In the genomic region with DNA sequence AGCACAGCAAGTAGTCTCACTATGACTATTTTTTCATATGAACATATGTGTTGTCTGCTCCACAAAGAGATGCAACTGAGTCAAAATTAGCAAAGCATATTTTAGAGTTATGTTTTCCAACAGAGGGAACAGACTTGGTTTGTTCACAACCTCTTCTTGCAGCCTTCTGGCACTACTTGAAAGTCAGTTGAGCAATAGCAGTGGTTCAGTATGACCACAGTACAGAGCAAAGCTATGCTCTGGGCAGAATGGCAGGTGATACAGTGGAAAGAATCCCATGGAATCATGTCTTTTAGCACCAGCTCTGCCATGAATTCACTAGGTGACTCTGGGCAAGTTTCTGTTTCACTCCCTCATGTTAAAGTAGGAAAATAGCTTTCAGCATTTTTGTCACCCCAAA, we compare ENCODE assay signal across 13 cellular contexts. TPM values are rescaled to one million over a fixed set of nuclear protein-coding genes. Genes with fewer than 3 reads are reported as not detected.
DNase-seq lines count a peak whose midpoint lies in the region; ATAC-seq, FAIRE-seq and TF ChIP-seq lines count a peak whose summit lies in the region.
"Had no signal": no experiment of that assay in that cellular context is flagged by ENCODE, and none has a peak within 500 bp of the region (broad histone marks: within the 10 kb centered on the region; RNA-seq: fewer than 3 reads in every experiment).

No MANE protein-coding gene starts in this region.

- peak overlapping the region; percentile 39; the same call in 1 of the 2 replicates for H2BK12ac ChIP-seq in H1 (ENCODE audit: low read depth, low read length)

- no peaks in the 10 kb centered on the region; the same call in none of the 2 replicates for H3K79me1 ChIP-seq in H1 (ENCODE audit: low read depth, low read length)

- no peak overlapping the region for H3K14ac ChIP-seq in H1 (ENCODE audit: insufficient read length)

- no peak overlapping the region; a peak in 1 of 7 replicates for H3K9ac ChIP-seq in H1 (replicated peaks in 1 of 4; ENCODE audit: extremely low read depth in 1 of 4, low read depth in 3 of 4, low read length in 3 of 4)

- POLR2A ChIA-PET in H1 (lab: Charles Lee; ENCODE audit: partially characterized antibody) = interaction anchor here (0.9 to 14.4 kb wide), 9 partner anchors 8 to 120 kb away, joined by 3 to 311 read pairs (median 4); partner anchors contain the start of gene DDAH1

- H3K9me3 ChIP-seq in H1 (ENCODE audit: insufficient read depth in 2 of 2, low read depth in 1 of 2, low read length in 1 of 2) = peaks cover 0 to 3% of the 10 kb centered on the region in 2 experiments; a peak in 1 of 4 replicates
- H3K9me3 ChIP-seq: Caco-2 had no signal

- no peak overlapping the region for H4K5ac ChIP-seq in H1 (ENCODE audit: insufficient read length, low read depth, low read length)

- no peak for ATAC-seq in GM19397 (IDR thresholded peaks at IDR 0.05; ENCODE audit: unreplicated experiment)

- H3K36me3 ChIP-seq in H1 (ENCODE audit: control insufficient read depth in 2 of 4, insufficient read depth in 4 of 4, low read length in 3 of 4) = peaks cover 2 to 25% (median 14%) of the 10 kb centered on the region in 4 experiments; a peak in 6 of 8 replicates

- TF ChIP-seq EP300 in H1 (IDR thresholded peaks at IDR 0.05; ENCODE audit: borderline replicate concordance in 1 of 2, low read depth in 2 of 2, low read length in 2 of 2) = no peak

- H2AFZ ChIP-seq in H1 (ENCODE audit: low read length) = no peak overlapping the region

- no peak for FAIRE-seq in H1 (lab: Jason Lieb, UNC)
- FAIRE-seq: bronchial epithelial cell had no signal

- H2BK15ac ChIP-seq in H1 (ENCODE audit: low read length) = no peak overlapping the region

- TF ChIP-seq POLR2A in H1 (IDR thresholded peaks at IDR 0.05; ENCODE audit: control extremely low read depth in 1 of 2, low read depth in 2 of 2, low read length in 2 of 2) = peak in 1 of 2 experiments; percentile 75; a peak in 1 of 3 replicates

- no peak overlapping the region for H3K27ac ChIP-seq in H1 (ENCODE audit: low read depth, low read length)

- peaks cover 5% of the 10 kb centered on the region; the same call in 1 of the 2 replicates for H3K23me2 ChIP-seq in H1 (ENCODE audit: low read depth, low read length)

- H3K27me3 ChIP-seq in H1 (replicated peaks in 1 of 4; ENCODE audit: control insufficient read depth in 3 of 4, extremely low read depth in 1 of 4, insufficient read depth in 3 of 4, low read length in 3 of 4) = no peaks in the 10 kb centered on the region

- H2BK20ac ChIP-seq in H1 (ENCODE audit: low read length) = peak overlapping the region; percentile 95

- 0 out of 2 replicates have a peak overlapping the region, but pooled peaks have one; percentile 39 for H2BK5ac ChIP-seq in H1 (ENCODE audit: low read depth, low read length)

- peak overlapping the region; percentile 84 for H2AK5ac ChIP-seq in H1 (ENCODE audit: low read depth, low read length)

- H4K8ac ChIP-seq in H1 (ENCODE audit: extremely low read depth, insufficient read depth, low read length) = no peak overlapping the region

- no peak overlapping the region for H3K4me3 ChIP-seq in H1 (ENCODE audit: extremely low read depth in 1 of 4, insufficient read depth in 2 of 4, low read depth in 3 of 4, low read length in 4 of 4)

- peak overlapping the region; percentile 66 for H4K91ac ChIP-seq in H1 (replicated peaks; ENCODE audit: insufficient read length, low read length)

- no peak overlapping the region for H3K4me2 ChIP-seq in H1 (ENCODE audit: insufficient read depth in 1 of 2, low read depth in 2 of 2, low read length in 2 of 2)

- TF ChIP-seq RAD21 in H1 (IDR thresholded peaks at IDR 0.05 in 1 of 2, conservative IDR thresholded peaks at IDR 0.05 in 1 of 2; ENCODE audit: low read depth in 2 of 2, low read length in 2 of 2) = no peak

- TF ChIP-seq CTCF in H1 (IDR thresholded peaks at IDR 0.05; ENCODE audit: control extremely low read depth in 1 of 3, insufficient read depth in 1 of 3, low read depth in 1 of 3, low read length in 3 of 3) = no peak

- H3K4ac ChIP-seq in H1 (replicated peaks; ENCODE audit: insufficient read length, low read depth, low read length) = no peak overlapping the region

- H4K20me1 ChIP-seq in H1 (replicated peaks in 1 of 2; ENCODE audit: control insufficient read depth in 1 of 2, insufficient read depth in 2 of 2, low read length in 2 of 2) = peaks cover 0 to 6% of the 10 kb centered on the region in 2 experiments

- no peak overlapping the region for H3K56ac ChIP-seq in H1 (replicated peaks; ENCODE audit: insufficient read length, low read depth, low read length)

- CTCF ChIA-PET in H1 (lab: Charles Lee; ENCODE audit: partially characterized antibody) = interaction anchor here (0.7 to 5.2 kb wide), 8 partner anchors 16 to 106 kb away, joined by 3 to 25 read pairs (median 4); no protein-coding TSS in a partner anchor

- H3K4me1 ChIP-seq in H1 (replicated peaks in 1 of 4; ENCODE audit: control insufficient read depth in 3 of 4, insufficient read depth in 4 of 4, low read length in 3 of 4) = peaks cover 3 to 20% (median 13%) of the 10 kb centered on the region in 4 experiments

- intact Hi-C loops in cardiac septum (cut with DNase I) = no loop called here

- H3K79me2 ChIP-seq in H1 (ENCODE audit: control insufficient read depth in 1 of 2, insufficient read depth in 2 of 2, low read length in 2 of 2) = peaks cover 0 to 23% of the 10 kb centered on the region in 2 experiments; a peak in 3 of 4 replicates

- peak; percentile 72 for DNase-seq in EH (ENCODE audit: low read depth)
- DNase-seq in MV-4-11 (lab: John Stamatoyannopoulos, UW) = peak; percentile 17
- peak in 1 of 2 experiments; percentile 22 for DNase-seq in H1 (ENCODE audit: low read depth in 1 of 2, low spot score in 2 of 2)
- DNase-seq in renal cortical epithelial cell (ENCODE audit: low read depth) = peak; percentile 91
- no peak for DNase-seq in mucosa of gallbladder (ENCODE audit: low spot score)
- DNase-seq in cardiac septum (ENCODE audit: low spot score) = no peak
- no peak for DNase-seq in NCI-H1092 treated with DMSO at 0.1 percent for 48 hours (lab: John Stamatoyannopoulos, UW)
- DNase-seq: activated CD4-positive, CD25-positive, alpha-beta regulatory T cell; Caco-2; NCI-H187; SHP77 had no signal

- peak overlapping the region; percentile 20; the same call in 1 of the 2 replicates for H3K18ac ChIP-seq in H1 (ENCODE audit: extremely low read depth, low read length)

- no peak overlapping the region for H3K23ac ChIP-seq in H1 (ENCODE audit: insufficient read length)

- no peak overlapping the region for H2BK120ac ChIP-seq in H1 (replicated peaks; ENCODE audit: low read depth, low read length)

TF ChIP-seq in H1, 55 proteins besides CTCF, POLR2A, EP300 and RAD21 (continues in another document):
- TF ChIP-seq CEBPB (IDR thresholded peaks at IDR 0.05; ENCODE audit: low read depth, low read length) = peak; percentile 39; the same call in 1 of the 2 replicates
- TF ChIP-seq MAFK (IDR thresholded peaks at IDR 0.05; ENCODE audit: low read depth, low read length) = no peak
- TF ChIP-seq JUN (IDR thresholded peaks at IDR 0.05; ENCODE audit: low read depth, low read length) = no peak
- TF ChIP-seq HDAC2 (IDR thresholded peaks at IDR 0.05; ENCODE audit: borderline replicate concordance in 1 of 2, low read depth in 2 of 2, low read length in 2 of 2) = no peak

RNA-seq across cellular contexts. Expression of gene CCN1, which starts 5.3 kb away (rescaled TPM):
- 108 and 113 TPM in 2 replicates for total RNA-seq in H1 (2021; fragmentation: NEBNext Ultra II Directional; extraction: Animal tissue kit (Norgen Biotek cat#: 25700))
- 19.1 and 29.7 TPM in 2 replicates for polyA plus RNA-seq in H1 (2011; rRNA removed)
- 36.4 TPM for polyA plus RNA-seq in H1 (2011; cell fraction: cytosol; rRNA removed)
- polyA plus RNA-seq in H1 (2011; cell fraction: nucleus; rRNA removed) = 106 TPM
- 58.2 to 88.4 TPM (median 74.4 TPM) in 4 replicates for polyA plus RNA-seq in H1 (2012, experiment 1 of 2)
- polyA plus RNA-seq in H1 (2012, experiment 2 of 2) = 84.1 TPM
- 122 TPM for polyA plus RNA-seq in H1 (2013, experiment 1 of 2)
- polyA plus RNA-seq in H1 (2013, experiment 2 of 2) = 139 TPM
- polyA minus RNA-seq in H1 (2011; rRNA and poly(A)+ RNA removed) = 18.3 and 33.7 TPM in 2 replicates
- 37.7 TPM for polyA minus RNA-seq in H1 (2011; cell fraction: cytosol; rRNA and poly(A)+ RNA removed)
- 109 TPM for polyA minus RNA-seq in H1 (2011; cell fraction: nucleus; rRNA and poly(A)+ RNA removed)
- total RNA-seq in renal cortical epithelial cell (96.7 and 212 TPM in 2 replicates), mucosa of gallbladder (369 TPM), cardiac septum (143 TPM)

Comparison
In these comparisons a context has a peak if more than half of its experiments do, and no peak if none do; other contexts are left out.
1. DNase-seq: peak in EH (single experiment), MV-4-11 (single experiment) and renal cortical epithelial cell (single experiment); none in mucosa of gallbladder (single experiment), cardiac septum (single experiment) and NCI-H1092 treated with DMSO at 0.1 percent for 48 hours (single experiment).